Comparison of ENCODE assay signal across 40 cellular contexts in the genomic region with DNA sequence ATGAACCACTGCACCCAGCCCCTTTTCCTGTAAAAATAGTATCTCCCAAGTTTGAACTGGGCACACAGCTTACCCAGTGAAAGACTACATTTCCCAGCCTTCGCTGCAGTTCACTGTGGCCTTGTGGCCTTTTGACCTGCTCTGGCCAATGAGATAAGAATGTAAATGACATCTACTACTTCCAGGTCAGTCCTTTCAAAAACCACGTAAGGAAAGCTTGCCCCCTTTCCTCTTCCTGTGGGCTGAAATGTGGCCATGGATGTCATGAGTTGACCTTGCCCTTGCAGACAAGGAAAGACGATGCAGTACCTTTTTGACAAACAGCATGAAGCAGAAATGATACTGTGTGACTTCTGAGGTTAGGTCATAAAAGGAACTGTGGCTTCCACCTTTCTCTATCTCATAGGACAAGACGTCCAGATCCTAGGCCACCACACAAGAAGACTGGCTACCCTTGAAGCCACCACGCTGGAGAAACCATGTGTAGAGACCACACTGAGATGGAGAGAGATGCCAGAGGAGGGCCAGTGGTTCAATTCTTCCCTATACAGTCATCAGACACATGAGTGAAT. TPM values are rescaled to one million over a fixed set of nuclear protein-coding genes. Genes with fewer than 3 reads are reported as not detected.
"Had no signal": no experiment of that assay in that cellular context is flagged by ENCODE, and none has a peak within 500 bp of the region (broad histone marks: within the 10 kb centered on the region; RNA-seq: fewer than 3 reads in every experiment).

No MANE protein-coding gene starts in this region.

- H3K36me3 Mint-ChIP-seq: activated CD8-positive, alpha-beta memory T cell treated with anti-CD3 and anti-CD28 coated beads, Interleukin-2, amount 10 ng/mL, durations not matched to agents 7 days and 5 days; activated naive CD8-positive, alpha-beta T cell treated with anti-CD3 and anti-CD28 coated beads for 36 hours had no signal

- H3K36me3 ChIP-seq: cardiac muscle cell, WERI-Rb-1 had no signal

- DNase-seq: activated CD4-positive, alpha-beta memory T cell treated with anti-CD3 and anti-CD28 coated beads, Interleukin-2, amount 10 ng/mL, durations not matched to agents 7 days and 5 days; activated CD4-positive, alpha-beta T cell treated with anti-CD3 and anti-CD28 coated beads for 1 hour; activated CD4-positive, alpha-beta T cell treated with anti-CD3 and anti-CD28 coated beads for 48 hours; activated CD4-positive, CD25-positive, alpha-beta regulatory T cell; activated CD8-positive, alpha-beta memory T cell treated with anti-CD3 and anti-CD28 coated beads for 24 hours; activated CD8-positive, alpha-beta memory T cell treated with anti-CD3 and anti-CD28 coated beads, Interleukin-2, amount 10 ng/mL, durations not matched to agents 7 days and 5 days; activated CD8-positive, alpha-beta memory T cell treated with anti-CD3 and anti-CD28 coated beads, Interleukin-2, amount 50 U/mL, for 48 hours; activated effector memory CD4-positive, alpha-beta T cell treated with Interleukin-2 at 50 U/mL for 16 hours; activated naive CD4-positive, alpha-beta T cell; activated naive CD4-positive, alpha-beta T cell treated with anti-CD3 and anti-CD28 coated beads, Interleukin-2, amount 50 U/mL, for 16 hours; activated naive CD8-positive, alpha-beta T cell treated with anti-CD3 and anti-CD28 coated beads for 36 hours; activated T-cell treated with anti-CD3 and anti-CD28 coated beads, Interleukin-2, amount 50 U/mL, for 48 hours; amniotic stem cell; NCI-H1105; NCI-H1417 treated with DMSO at 0.1 percent for 48 hours; NCI-H187 treated with DMSO at 0.1 percent for 48 hours; NCI-H2081; NCI-H2171 treated with DMSO at 0.1 percent for 48 hours; NCI-H226; NCI-H524 treated with DMSO at 0.1 percent for 48 hours; NK-92 treated with Interleukin-12 subunit alpha and Interleukin-12 subunit beta, amount 100 ng/mL, for 24 hours; PC-9; SIG-M5; SW 1271; T-helper 1 cell; T1000; WERI-Rb-1 had no signal

- FAIRE-seq: RCC 7860, TTC549 had no signal

- H3K27ac Mint-ChIP-seq: activated CD4-positive, alpha-beta memory T cell treated with anti-CD3 and anti-CD28 coated beads, Interleukin-2, amount 10 ng/mL, durations not matched to agents 7 days and 5 days; activated CD8-positive, alpha-beta memory T cell treated with anti-CD3 and anti-CD28 coated beads, Interleukin-2, amount 10 ng/mL, durations not matched to agents 7 days and 5 days; activated naive CD8-positive, alpha-beta T cell treated with anti-CD3 and anti-CD28 coated beads for 36 hours had no signal

- H3K4me2 ChIP-seq: KMS-11, PC-9 had no signal

- H3K27me3 ChIP-seq: cardiac muscle cell had no signal

- H2AFZ ChIP-seq: PC-9 had no signal

- ATAC-seq: activated CD8-positive, alpha-beta memory T cell treated with anti-CD3 and anti-CD28 coated beads, Interleukin-2, amount 10 ng/mL, durations not matched to agents 7 days and 5 days; Right ventricle myocardium inferior; SK-N-SH treated with all-trans-retinoic acid at 6 μM for 48 hours had no signal

- H3K9me3 Mint-ChIP-seq: activated naive CD8-positive, alpha-beta T cell treated with anti-CD3 and anti-CD28 coated beads for 36 hours; central memory CD8-positive, alpha-beta T cell had no signal

- H3K4me3 Mint-ChIP-seq: activated CD4-positive, alpha-beta memory T cell treated with anti-CD3 and anti-CD28 coated beads, Interleukin-2, amount 10 ng/mL, durations not matched to agents 7 days and 5 days; activated CD8-positive, alpha-beta memory T cell treated with anti-CD3 and anti-CD28 coated beads, Interleukin-2, amount 10 ng/mL, durations not matched to agents 7 days and 5 days; activated naive CD8-positive, alpha-beta T cell treated with anti-CD3 and anti-CD28 coated beads for 36 hours; central memory CD8-positive, alpha-beta T cell had no signal

- H3K9ac ChIP-seq: KMS-11 had no signal

- H3K27ac ChIP-seq: cardiac muscle cell, KMS-11, PC-9, RWPE1, WERI-Rb-1 had no signal

- H3K27me3 Mint-ChIP-seq: activated CD4-positive, alpha-beta memory T cell treated with anti-CD3 and anti-CD28 coated beads, Interleukin-2, amount 10 ng/mL, durations not matched to agents 7 days and 5 days; activated CD8-positive, alpha-beta memory T cell treated with anti-CD3 and anti-CD28 coated beads, Interleukin-2, amount 10 ng/mL, durations not matched to agents 7 days and 5 days; activated naive CD8-positive, alpha-beta T cell treated with anti-CD3 and anti-CD28 coated beads for 36 hours had no signal

- H3K4me1 Mint-ChIP-seq: activated CD4-positive, alpha-beta memory T cell treated with anti-CD3 and anti-CD28 coated beads, Interleukin-2, amount 10 ng/mL, durations not matched to agents 7 days and 5 days; activated CD8-positive, alpha-beta memory T cell treated with anti-CD3 and anti-CD28 coated beads, Interleukin-2, amount 10 ng/mL, durations not matched to agents 7 days and 5 days; activated naive CD8-positive, alpha-beta T cell treated with anti-CD3 and anti-CD28 coated beads for 36 hours; central memory CD8-positive, alpha-beta T cell had no signal

- H3K4me3 ChIP-seq: cardiac muscle cell, PC-9 had no signal

RNA-seq across cellular contexts. Expression of a gene that starts 19.9 kb away (rescaled TPM):
- total RNA-seq: activated naive CD8-positive, alpha-beta T cell treated with anti-CD3 and anti-CD28 coated beads for 36 hours; aorta; cardiac muscle cell; chondrocyte; LHCN-M2; NCI-H460; PC-9; Right ventricle myocardium inferior; SK-MEL-5 had no signal
- polyA plus RNA-seq: cardiac muscle cell had no signal
